Comparison of ENCODE assay signal across 27 cellular contexts in genomic region chr6:127792616-127793015, GRCh38.
A peak's percentile ranks its signal among the peaks of the same experiment; 100 is the strongest.
DNase-seq lines count a peak whose midpoint lies in the region; ATAC-seq and TF ChIP-seq lines count a peak whose summit lies in the region.
"Had no signal": no experiment of that assay in that cellular context is flagged by ENCODE, and none has a peak within 500 bp of the region (broad histone marks: within the 10 kb centered on the region; RNA-seq: fewer than 3 reads in every experiment).

No MANE protein-coding gene starts in this region.

- POLR2A ChIA-PET in CD8-positive, alpha-beta T cell (lab: Charles Lee), result interaction anchor here (0.8 to 1.9 kb wide), 3 partner anchors 11 to 42 kb away, joined by 3 to 5 read pairs (median 4); no protein-coding TSS in a partner anchor
- POLR2A ChIA-PET in T-cell (lab: Charles Lee), result interaction anchor here in 1 of 2 donors (0.6 kb wide), 1 partner anchor 29 kb away, joined by 3 read pairs; no protein-coding TSS in a partner anchor

- H3K4me3 Mint-ChIP-seq in activated CD8-positive, alpha-beta memory T cell treated with anti-CD3 and anti-CD28 coated beads, Interleukin-2, amount 10 ng/mL, durations not matched to agents 7 days and 5 days, result no peak overlapping the region
- peak overlapping the region; percentile 48 for H3K4me3 Mint-ChIP-seq in CD8-positive, alpha-beta T cell
- H3K4me3 Mint-ChIP-seq in T-cell, result peak overlapping the region in 2 of 3 donors; percentile 8 to 21
- peak overlapping the region; percentile 3 to 13 for H3K4me3 Mint-ChIP-seq in effector memory CD8-positive, alpha-beta T cell

- no peak for DNase-seq in activated CD8-positive, alpha-beta memory T cell treated with anti-CD3 and anti-CD28 coated beads, Interleukin-2, amount 10 ng/mL, durations not matched to agents 7 days and 5 days
- no peak for DNase-seq in activated CD8-positive, alpha-beta memory T cell treated with anti-CD3 and anti-CD28 coated beads, Interleukin-2, amount 50 U/mL, for 48 hours
- no peak for DNase-seq in CD8-positive, alpha-beta T cell
- DNase-seq in T-cell (peak in 3 of 34 experiments; percentile 16 to 30 (median 19)), NCI-H1105 treated with DMSO at 0.1 percent for 48 hours (lab: John Stamatoyannopoulos, UW) (no peak)
- no peak for DNase-seq in effector memory CD8-positive, alpha-beta T cell
- DNase-seq: activated effector memory CD4-positive, alpha-beta T cell treated with anti-CD3 and anti-CD28 coated beads, Interleukin-2, amount 50 U/mL, for 16 hours; BE2C; cortex of kidney; DMS79 treated with DMSO at 0.1 percent for 48 hours; foreskin fibroblast; heart left ventricle; MG63; NCI-H1417; NCI-H2081; NCI-H774; stimulated activated CD4-positive, alpha-beta T cell treated with anti-CD3 and anti-CD28 coated beads, Interleukin-1b, Interleukin-23, amount 100 ng/mL, for 48 hours; upper lobe of right lung had no signal

- ATAC-seq in activated CD8-positive, alpha-beta memory T cell treated with anti-CD3 and anti-CD28 coated beads, Interleukin-2, amount 10 ng/mL, durations not matched to agents 7 days and 5 days, result peak; percentile 23
- ATAC-seq in CD8-positive, alpha-beta T cell, result peak; percentile 87
- ATAC-seq in T-cell (replicated peaks in 1 of 4), result peak; percentile 81 to 93 (median 89)
- peak; percentile 61 for ATAC-seq in effector memory CD8-positive, alpha-beta T cell (replicated peaks)
- ATAC-seq in GM18867 (IDR thresholded peaks at IDR 0.05; ENCODE audit: unreplicated experiment), result no peak
- ATAC-seq in HG03175 (IDR thresholded peaks at IDR 0.05; ENCODE audit: unreplicated experiment), result no peak
- ATAC-seq: HCT116, heart left ventricle, K562 had no signal

- peaks cover 56% of the 10 kb centered on the region for H3K4me1 Mint-ChIP-seq in activated CD8-positive, alpha-beta memory T cell treated with anti-CD3 and anti-CD28 coated beads, Interleukin-2, amount 10 ng/mL, durations not matched to agents 7 days and 5 days
- peaks cover 90% of the 10 kb centered on the region for H3K4me1 Mint-ChIP-seq in CD8-positive, alpha-beta T cell (ENCODE audit: low read depth)
- H3K4me1 Mint-ChIP-seq in T-cell, result peaks cover 90 to 93% (median 91%) of the 10 kb centered on the region in 3 donors
- H3K4me1 Mint-ChIP-seq in effector memory CD8-positive, alpha-beta T cell (ENCODE audit: low read depth in 2 of 2), result peaks cover 42 to 79% of the 10 kb centered on the region in 2 donors

- no peak overlapping the region for H3K27ac ChIP-seq in CD8-positive, alpha-beta T cell (ENCODE audit: low read depth, low read length)
- H3K27ac ChIP-seq: breast epithelium, heart left ventricle, right atrium auricular region, upper lobe of right lung had no signal

- H3K9me3 Mint-ChIP-seq in activated CD8-positive, alpha-beta memory T cell treated with anti-CD3 and anti-CD28 coated beads, Interleukin-2, amount 10 ng/mL, durations not matched to agents 7 days and 5 days (ENCODE audit: low read depth), result no peaks in the 10 kb centered on the region
- no peaks in the 10 kb centered on the region for H3K9me3 Mint-ChIP-seq in CD8-positive, alpha-beta T cell
- no peaks in the 10 kb centered on the region for H3K9me3 Mint-ChIP-seq in T-cell
- no peaks in the 10 kb centered on the region for H3K9me3 Mint-ChIP-seq in effector memory CD8-positive, alpha-beta T cell

- peaks cover 67% of the 10 kb centered on the region for H3K36me3 Mint-ChIP-seq in activated CD8-positive, alpha-beta memory T cell treated with anti-CD3 and anti-CD28 coated beads, Interleukin-2, amount 10 ng/mL, durations not matched to agents 7 days and 5 days
- H3K36me3 Mint-ChIP-seq in CD8-positive, alpha-beta T cell, result peaks cover 55% of the 10 kb centered on the region
- peaks cover 32% of the 10 kb centered on the region for H3K36me3 Mint-ChIP-seq in T-cell
- H3K36me3 Mint-ChIP-seq in effector memory CD8-positive, alpha-beta T cell (ENCODE audit: insufficient read depth), result peaks cover 14% of the 10 kb centered on the region

- no peaks in the 10 kb centered on the region for H3K9me3 ChIP-seq in CD8-positive, alpha-beta T cell (ENCODE audit: low read length)
- H3K9me3 ChIP-seq: BE2C, breast epithelium, heart left ventricle, MG63, mucosa of descending colon, right atrium auricular region, upper lobe of right lung had no signal

- CTCF ChIA-PET in activated CD8-positive, alpha-beta memory T cell treated with anti-CD3 and anti-CD28 coated beads, Interleukin-2, amount 10 ng/mL, durations not matched to agents 7 days and 5 days (lab: Charles Lee), result no interaction called here
- CTCF ChIA-PET in CD8-positive, alpha-beta T cell (lab: Charles Lee), result interaction anchor here (0.8 to 1.6 kb wide), 2 partner anchors 12 to 57 kb away, joined by 3 to 4 read pairs; no protein-coding TSS in a partner anchor
- CTCF ChIA-PET in T-cell (lab: Charles Lee), result no interaction called here

- TF ChIP-seq CTCF in CD8-positive, alpha-beta T cell (IDR thresholded peaks at IDR 0.05), result no peak

- no peaks in the 10 kb centered on the region for H3K27me3 Mint-ChIP-seq in activated CD8-positive, alpha-beta memory T cell treated with anti-CD3 and anti-CD28 coated beads, Interleukin-2, amount 10 ng/mL, durations not matched to agents 7 days and 5 days
- H3K27me3 Mint-ChIP-seq in CD8-positive, alpha-beta T cell (ENCODE audit: low read depth), result no peaks in the 10 kb centered on the region
- H3K27me3 Mint-ChIP-seq in T-cell, result no peaks in the 10 kb centered on the region
- no peaks in the 10 kb centered on the region for H3K27me3 Mint-ChIP-seq in effector memory CD8-positive, alpha-beta T cell

- peaks cover 84% of the 10 kb centered on the region for H3K4me1 ChIP-seq in CD8-positive, alpha-beta T cell (ENCODE audit: insufficient read depth, low read length)
- H3K4me1 ChIP-seq: BE2C, breast epithelium, heart left ventricle, right atrium auricular region, upper lobe of right lung had no signal

- no peaks in the 10 kb centered on the region for H3K36me3 ChIP-seq in CD8-positive, alpha-beta T cell (ENCODE audit: insufficient read depth, low read length)
- H3K36me3 ChIP-seq: BE2C, breast epithelium, heart left ventricle, MG63, right atrium auricular region, upper lobe of right lung had no signal

- intact Hi-C loops in CD8-positive, alpha-beta T cell (cut with DNase I, micrococcal nuclease), result loop anchor here in 1 of 2 experiments (2.0 to 5.0 kb wide), 2 partner anchors 14 to 35 kb away; no protein-coding TSS in a partner anchor

- no peaks in the 10 kb centered on the region for H3K27me3 ChIP-seq in CD8-positive, alpha-beta T cell (ENCODE audit: insufficient read depth, low read length)
- H3K27me3 ChIP-seq: BE2C, breast epithelium, MG63, right atrium auricular region, upper lobe of right lung had no signal

- H3K27ac Mint-ChIP-seq in activated CD8-positive, alpha-beta memory T cell treated with anti-CD3 and anti-CD28 coated beads, Interleukin-2, amount 10 ng/mL, durations not matched to agents 7 days and 5 days, result peak overlapping the region; percentile 16
- peak overlapping the region; percentile 87 for H3K27ac Mint-ChIP-seq in CD8-positive, alpha-beta T cell
- peak overlapping the region; percentile 88 for H3K27ac Mint-ChIP-seq in T-cell
- peak overlapping the region; percentile 4 to 84 for H3K27ac Mint-ChIP-seq in effector memory CD8-positive, alpha-beta T cell

- no peak overlapping the region for H3K4me3 ChIP-seq in CD8-positive, alpha-beta T cell (ENCODE audit: low read depth, low read length)
- H3K4me3 ChIP-seq: breast epithelium, heart left ventricle, K562, lung, MG63, mucosa of descending colon, right atrium auricular region, smooth muscle cell, upper lobe of right lung had no signal

Comparison
In these comparisons a context has a peak if more than half of its experiments do, and no peak if none do; other contexts are left out.
1. ATAC-seq: peak in activated CD8-positive, alpha-beta memory T cell treated with anti-CD3 and anti-CD28 coated beads, Interleukin-2, amount 10 ng/mL, durations not matched to agents 7 days and 5 days (single experiment), CD8-positive, alpha-beta T cell (single experiment), T-cell (4 of 4) and effector memory CD8-positive, alpha-beta T cell (single experiment); none in GM18867 (single experiment) and HG03175 (single experiment).
2. H3K27ac Mint-ChIP-seq: peak in every context shown above with its lines; median percentile 88 in T-cell; 87 in CD8-positive, alpha-beta T cell; 44 in effector memory CD8-positive, alpha-beta T cell; 16 in activated CD8-positive, alpha-beta memory T cell treated with anti-CD3 and anti-CD28 coated beads, Interleukin-2, amount 10 ng/mL, durations not matched to agents 7 days and 5 days.